In genomic region chr18:30175621-30176225, GRCh38 we compare ENCODE assay signal across 29 cellular contexts.
"Had no signal": no experiment of that assay in that cellular context is flagged by ENCODE, and none has a peak within 500 bp of the region (broad histone marks: within the 10 kb centered on the region; RNA-seq: fewer than 3 reads in every experiment).

No MANE protein-coding gene starts in this region.

- H3K9me3 ChIP-seq: psoas muscle, sigmoid colon, suprapubic skin had no signal

- H3K9ac ChIP-seq: parathyroid adenoma had no signal

- H3K4me1 Mint-ChIP-seq: activated CD4-positive, alpha-beta T cell treated with anti-CD3 and anti-CD28 coated beads, Interleukin-2, amount 10 ng/mL, durations not matched to agents 7 days and 5 days; activated CD8-positive, alpha-beta memory T cell treated with anti-CD3 and anti-CD28 coated beads, Interleukin-2, amount 10 ng/mL, durations not matched to agents 7 days and 5 days; activated naive CD4-positive, alpha-beta T cell treated with anti-CD3 and anti-CD28 coated beads, Interleukin-2, amount 50 U/mL, for 24 hours; activated naive CD8-positive, alpha-beta T cell treated with anti-CD3 and anti-CD28 coated beads, Interleukin-2, amount 50 U/mL, for 24 hours; central memory CD8-positive, alpha-beta T cell; endodermal cell; immature natural killer cell; naive B cell; WTC11 had no signal

- H3K4me1 ChIP-seq: foreskin keratinocyte, heart left ventricle, parathyroid adenoma, psoas muscle, sigmoid colon, suprapubic skin, tibial nerve had no signal

- H3K27ac ChIP-seq: foreskin keratinocyte, heart left ventricle, parathyroid adenoma, psoas muscle, sigmoid colon, suprapubic skin, tibial nerve had no signal

- H2AFZ ChIP-seq: parathyroid adenoma had no signal

- H3K36me3 Mint-ChIP-seq: activated CD8-positive, alpha-beta memory T cell treated with anti-CD3 and anti-CD28 coated beads, Interleukin-2, amount 10 ng/mL, durations not matched to agents 7 days and 5 days; activated naive CD4-positive, alpha-beta T cell treated with anti-CD3 and anti-CD28 coated beads, Interleukin-2, amount 50 U/mL, for 24 hours; mesothelial cell of epicardium; naive B cell had no signal

- H3K27ac Mint-ChIP-seq: activated CD4-positive, alpha-beta T cell treated with anti-CD3 and anti-CD28 coated beads, Interleukin-2, amount 10 ng/mL, durations not matched to agents 7 days and 5 days; activated CD8-positive, alpha-beta memory T cell treated with anti-CD3 and anti-CD28 coated beads, Interleukin-2, amount 10 ng/mL, durations not matched to agents 7 days and 5 days; activated CD8-positive, alpha-beta T cell treated with anti-CD3 and anti-CD28 coated beads for 36 hours; activated naive CD4-positive, alpha-beta T cell treated with anti-CD3 and anti-CD28 coated beads, Interleukin-2, amount 50 U/mL, for 24 hours; activated naive CD8-positive, alpha-beta T cell treated with anti-CD3 and anti-CD28 coated beads, Interleukin-2, amount 50 U/mL, for 24 hours; activated T-helper 2 cell treated with anti-CD3 and anti-CD28 coated beads, Interferon-gamma antibody, Interleukin-2, Interleukin-4, amounts not matched to agents 10 μg/mL and 5 μg/mL and 100 μg/mL, durations not matched to agents 14 hours and 24 hours and 36 hours; dendritic cell treated with granulocyte-macrophage colony-stimulating factor and Interleukin-4, amounts not matched to agents 40 ng/mL and 50 ng/mL, for 4 days; endodermal cell; immature natural killer cell; mesothelial cell of epicardium; naive B cell; WTC11 had no signal

- H3K36me3 ChIP-seq: heart left ventricle, sigmoid colon, suprapubic skin, tibial nerve had no signal

- DNase-seq: activated CD4-positive, alpha-beta T cell treated with anti-CD3 and anti-CD28 coated beads for 1 hour; activated CD4-positive, alpha-beta T cell treated with anti-CD3 and anti-CD28 coated beads, Interleukin-2, amount 10 ng/mL, durations not matched to agents 7 days and 5 days; activated CD8-positive, alpha-beta memory T cell treated with anti-CD3 and anti-CD28 coated beads, Interleukin-2, amount 10 ng/mL, durations not matched to agents 7 days and 5 days; activated CD8-positive, alpha-beta T cell treated with anti-CD3 and anti-CD28 coated beads for 36 hours; activated naive CD8-positive, alpha-beta T cell treated with anti-CD3 and anti-CD28 coated beads, Interleukin-2, amount 50 U/mL, for 24 hours; activated T-cell treated with anti-CD3 and anti-CD28 coated beads, Interleukin-2, amount 50 U/mL, for 48 hours; endodermal cell; foreskin keratinocyte; heart left ventricle; hypothalamus; immature natural killer cell; left colon; mammary epithelial cell; naive B cell; psoas muscle; sigmoid colon; small intestine; stimulated activated CD4-positive, alpha-beta T cell treated with anti-CD3 and anti-CD28 coated beads, Interleukin-1b, Interleukin-23, amount 100 ng/mL, for 48 hours; stimulated activated naive CD4-positive, alpha-beta T cell; T-helper 2 cell had no signal

- H3K27me3 ChIP-seq: foreskin keratinocyte, heart left ventricle, sigmoid colon, suprapubic skin, tibial nerve had no signal

- H3K9me3 Mint-ChIP-seq: central memory CD8-positive, alpha-beta T cell had no signal

- H3K27me3 Mint-ChIP-seq: activated CD4-positive, alpha-beta T cell treated with anti-CD3 and anti-CD28 coated beads, Interleukin-2, amount 10 ng/mL, durations not matched to agents 7 days and 5 days; activated CD8-positive, alpha-beta memory T cell treated with anti-CD3 and anti-CD28 coated beads, Interleukin-2, amount 10 ng/mL, durations not matched to agents 7 days and 5 days; activated CD8-positive, alpha-beta T cell treated with anti-CD3 and anti-CD28 coated beads for 36 hours; activated naive CD4-positive, alpha-beta T cell treated with anti-CD3 and anti-CD28 coated beads, Interleukin-2, amount 50 U/mL, for 24 hours; activated naive CD8-positive, alpha-beta T cell treated with anti-CD3 and anti-CD28 coated beads, Interleukin-2, amount 50 U/mL, for 24 hours; central memory CD8-positive, alpha-beta T cell; dendritic cell treated with granulocyte-macrophage colony-stimulating factor and Interleukin-4, amounts not matched to agents 40 ng/mL and 50 ng/mL, for 4 days; naive B cell had no signal

- H3K4me3 Mint-ChIP-seq: activated CD4-positive, alpha-beta T cell treated with anti-CD3 and anti-CD28 coated beads, Interleukin-2, amount 10 ng/mL, durations not matched to agents 7 days and 5 days; activated CD8-positive, alpha-beta memory T cell treated with anti-CD3 and anti-CD28 coated beads, Interleukin-2, amount 10 ng/mL, durations not matched to agents 7 days and 5 days; activated CD8-positive, alpha-beta T cell treated with anti-CD3 and anti-CD28 coated beads for 36 hours; activated naive CD4-positive, alpha-beta T cell treated with anti-CD3 and anti-CD28 coated beads, Interleukin-2, amount 50 U/mL, for 24 hours; activated naive CD8-positive, alpha-beta T cell treated with anti-CD3 and anti-CD28 coated beads, Interleukin-2, amount 50 U/mL, for 24 hours; central memory CD8-positive, alpha-beta T cell; dendritic cell treated with granulocyte-macrophage colony-stimulating factor and Interleukin-4, amounts not matched to agents 40 ng/mL and 50 ng/mL, for 4 days; endodermal cell; immature natural killer cell; mesothelial cell of epicardium; naive B cell; WTC11 had no signal

- H3K4me3 ChIP-seq: heart left ventricle, psoas muscle, sigmoid colon, suprapubic skin, tibial nerve had no signal
